ENCODE assay signal across 19 cellular contexts in genomic region chr22:33405194-33405593, GRCh38.
DNase-seq lines count a peak whose midpoint lies in the region; ATAC-seq lines count a peak whose summit lies in the region.
"Had no signal": no experiment of that assay in that cellular context is flagged by ENCODE, and none has a peak within 500 bp of the region (broad histone marks: within the 10 kb centered on the region; RNA-seq: fewer than 3 reads in every experiment).

No MANE protein-coding gene starts in this region.

- peaks cover 0 to 2% of the 10 kb centered on the region in 2 donors for H3K9me3 Mint-ChIP-seq in activated T-cell treated with anti-CD3 and anti-CD28 coated beads, Interleukin-2, amount 50 U/mL, for 72 hours

- DNase-seq in Caki2 (ENCODE audit: low read depth) (peak; percentile 59), NOMO-1 (lab: John Stamatoyannopoulos, UW; ENCODE audit: unreplicated experiment in 2 of 2) (peak; percentile 43 to 53), glomerular visceral epithelial cell (ENCODE audit: extremely low spot score) (peak; percentile 81), left kidney (ENCODE audit: low read depth, low spot score) (peak; percentile 33), AG08395 (ENCODE audit: low spot score) (no peak), NCI-H146 treated with DMSO at 0.1 percent for 48 hours (lab: John Stamatoyannopoulos, UW; ENCODE audit: unreplicated experiment) (no peak), AG08396 (ENCODE audit: low spot score) (no peak)
- DNase-seq in activated T-cell treated with anti-CD3 and anti-CD28 coated beads, Interleukin-2, amount 50 U/mL, for 72 hours, result no peak
- DNase-seq: AML-193; Calu3; CD4-positive, CD25-positive, alpha-beta regulatory T cell; GM23248; KG1; NCI-H1092 treated with DMSO at 0.1 percent for 48 hours; NCI-H187; NCI-H2171 treated with DMSO at 0.1 percent for 48 hours; NCI-H510A; RPMI8226 had no signal

- in situ Hi-C loops in Caki2 (cut with HindIII; ENCODE audit: low pct_unique_long_range_greater_than_20kb, low sequenced_read_pairs), result no loop called here

- no peak overlapping the region for H3K4me3 Mint-ChIP-seq in activated T-cell treated with anti-CD3 and anti-CD28 coated beads, Interleukin-2, amount 50 U/mL, for 72 hours
- H3K4me3 Mint-ChIP-seq: CD4-positive, CD25-positive, alpha-beta regulatory T cell had no signal

- no peaks in the 10 kb centered on the region for H3K4me1 Mint-ChIP-seq in activated T-cell treated with anti-CD3 and anti-CD28 coated beads, Interleukin-2, amount 50 U/mL, for 72 hours (ENCODE audit: low read depth)
- H3K4me1 Mint-ChIP-seq: CD4-positive, CD25-positive, alpha-beta regulatory T cell had no signal

- no peaks in the 10 kb centered on the region for H3K36me3 Mint-ChIP-seq in activated T-cell treated with anti-CD3 and anti-CD28 coated beads, Interleukin-2, amount 50 U/mL, for 72 hours (ENCODE audit: insufficient read depth in 2 of 2)
- H3K36me3 Mint-ChIP-seq: CD4-positive, CD25-positive, alpha-beta regulatory T cell had no signal

- H3K27me3 Mint-ChIP-seq in activated T-cell treated with anti-CD3 and anti-CD28 coated beads, Interleukin-2, amount 50 U/mL, for 72 hours (ENCODE audit: low read depth), result no peaks in the 10 kb centered on the region
- H3K27me3 Mint-ChIP-seq: CD4-positive, CD25-positive, alpha-beta regulatory T cell had no signal

- no peak for ATAC-seq in activated T-cell treated with anti-CD3 and anti-CD28 coated beads, Interleukin-2, amount 50 U/mL, for 72 hours (replicated peaks in 1 of 2)
- ATAC-seq: A549 had no signal

- H3K27ac Mint-ChIP-seq in activated T-cell treated with anti-CD3 and anti-CD28 coated beads, Interleukin-2, amount 50 U/mL, for 72 hours, result no peak overlapping the region
- H3K27ac Mint-ChIP-seq: CD4-positive, CD25-positive, alpha-beta regulatory T cell had no signal

Comparison
In these comparisons a context has a peak if more than half of its experiments do, and no peak if none do; other contexts are left out.
1. DNase-seq: peak in Caki2 (single experiment), NOMO-1 (2 of 2), glomerular visceral epithelial cell (single experiment) and left kidney (single experiment); none in AG08395 (single experiment), activated T-cell treated with anti-CD3 and anti-CD28 coated beads, Interleukin-2, amount 50 U/mL, for 72 hours (0 of 2), NCI-H146 treated with DMSO at 0.1 percent for 48 hours (single experiment) and AG08396 (single experiment).